ENCODE assay signal across 1 cellular context in the genomic region with DNA sequence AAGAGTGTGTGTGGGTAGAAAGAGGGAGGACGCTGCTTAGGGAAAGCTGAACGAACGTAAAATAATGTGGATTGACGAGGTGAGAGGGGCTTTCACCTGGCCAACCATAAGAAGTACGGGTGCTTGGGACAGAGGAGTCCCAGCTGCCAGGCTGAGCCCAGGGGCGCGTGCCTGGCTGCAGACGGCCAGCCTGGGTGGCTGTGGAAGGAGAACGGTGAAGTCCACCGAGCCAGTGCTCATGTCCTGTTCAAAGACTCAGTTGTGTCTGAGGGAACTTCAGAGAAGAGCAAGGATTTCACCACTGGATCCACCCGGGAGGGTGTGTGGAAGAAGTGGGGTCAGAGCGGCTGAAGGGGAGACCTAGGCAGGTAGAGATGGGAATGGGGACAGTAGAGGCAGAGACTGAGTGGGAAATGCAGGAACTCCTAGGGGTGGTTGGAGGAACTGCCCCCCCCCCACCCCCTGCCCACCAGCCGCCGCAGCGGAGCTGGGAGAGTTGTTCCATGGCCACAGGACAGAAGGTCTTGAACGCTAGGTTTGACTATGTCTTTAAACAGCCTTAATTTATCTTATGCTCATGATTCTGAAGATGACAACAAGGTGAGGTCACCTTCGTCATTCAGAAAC.
TF ChIP-seq lines count a peak whose summit lies in the region.

No MANE protein-coding gene starts in this region.

TF ChIP-seq in HepG2, 621 proteins besides CTCF, POLR2A, EP300 and RAD21 (continued from another document):
- TF ChIP-seq, protein P1, sequence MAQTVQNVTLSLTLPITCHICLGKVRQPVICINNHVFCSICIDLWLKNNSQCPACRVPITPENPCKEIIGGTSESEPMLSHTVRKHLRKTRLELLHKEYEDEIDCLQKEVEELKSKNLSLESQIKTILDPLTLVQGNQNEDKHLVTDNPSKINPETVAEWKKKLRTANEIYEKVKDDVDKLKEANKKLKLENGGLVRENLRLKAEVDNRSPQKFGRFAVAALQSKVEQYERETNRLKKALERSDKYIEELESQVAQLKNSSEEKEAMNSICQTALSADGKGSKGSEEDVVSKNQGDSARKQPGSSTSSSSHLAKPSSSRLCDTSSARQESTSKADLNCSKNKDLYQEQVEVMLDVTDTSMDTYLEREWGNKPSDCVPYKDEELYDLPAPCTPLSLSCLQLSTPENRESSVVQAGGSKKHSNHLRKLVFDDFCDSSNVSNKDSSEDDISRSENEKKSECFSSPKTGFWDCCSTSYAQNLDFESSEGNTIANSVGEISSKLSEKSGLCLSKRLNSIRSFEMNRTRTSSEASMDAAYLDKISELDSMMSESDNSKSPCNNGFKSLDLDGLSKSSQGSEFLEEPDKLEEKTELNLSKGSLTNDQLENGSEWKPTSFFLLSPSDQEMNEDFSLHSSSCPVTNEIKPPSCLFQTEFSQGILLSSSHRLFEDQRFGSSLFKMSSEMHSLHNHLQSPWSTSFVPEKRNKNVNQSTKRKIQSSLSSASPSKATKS (CRISPR knock-in tag; IDR thresholded peaks at IDR 0.05): no peak
- TF ChIP-seq KLF6 (CRISPR knock-in tag; IDR thresholded peaks at IDR 0.05) (no peak), ZNF549 (CRISPR knock-in tag; IDR thresholded peaks at IDR 0.05) (no peak), BRCA1 (CRISPR knock-in tag; IDR thresholded peaks at IDR 0.05) (no peak)
